7 cellular contexts compared by ENCODE assay signal in genomic region chr5:138761115-138761514, GRCh38. TPM values are rescaled to one million over a fixed set of nuclear protein-coding genes. Genes with fewer than 3 reads are reported as not detected.
DNase-seq lines count a peak whose midpoint lies in the region; ATAC-seq, FAIRE-seq and TF ChIP-seq lines count a peak whose summit lies in the region.
"Not testable (repeated sequence)": the region's sequence is repeated elsewhere in the genome, so short reads cannot be mapped to it uniquely, and the experiment has no call there.

No MANE protein-coding gene starts in this region.

- ATAC-seq in T-cell (replicated peaks in 1 of 4) = peak in 3 of 4 experiments; percentile 43 to 53 (median 43)
- ATAC-seq in activated CD8-positive, alpha-beta T cell treated with anti-CD3 and anti-CD28 coated beads, Interleukin-2, amount 10 ng/mL, durations not matched to agents 7 days and 5 days = peak; percentile 57
- peak; percentile 36 for ATAC-seq in stimulated activated effector memory CD8-positive, alpha-beta T cell treated with anti-CD3 and anti-CD28 coated beads, Interleukin-12 subunit alpha, Interleukin-12 subunit beta, amount 100 ng/mL, for 72 hours

- H3K9ac ChIP-seq in GM23248; astrocyte (ENCODE audit: low read length); endodermal cell (ENCODE audit: extremely low read depth, low read length, poor library complexity, severe bottlenecking): not testable (repeated sequence)

- peaks cover 22 to 37% of the 10 kb centered on the region in 2 donors for H3K27me3 Mint-ChIP-seq in T-cell
- peaks cover 36% of the 10 kb centered on the region for H3K27me3 Mint-ChIP-seq in activated CD8-positive, alpha-beta T cell treated with anti-CD3 and anti-CD28 coated beads, Interleukin-2, amount 10 ng/mL, durations not matched to agents 7 days and 5 days (ENCODE audit: low read depth)
- H3K27me3 Mint-ChIP-seq in astrocyte (ENCODE audit: low read depth, unreplicated experiment); endodermal cell (ENCODE audit: insufficient read depth); mesothelial cell of epicardium (ENCODE audit: low read depth): not testable (repeated sequence)

- not testable (repeated sequence) for H3K4me2 ChIP-seq in GM23248 (ENCODE audit: unreplicated experiment)
- peak overlapping the region; percentile 44 for H3K4me2 ChIP-seq in astrocyte (ENCODE audit: low read length)

- TF ChIP-seq CTCF in astrocyte (IDR thresholded peaks at IDR 0.05; ENCODE audit: insufficient read depth, low read depth, low read length); endodermal cell (conservative IDR thresholded peaks at IDR 0.05); mesothelial cell of epicardium (IDR thresholded peaks at IDR 0.05; ENCODE audit: unreplicated experiment): not testable (repeated sequence)

- H3F3A ChIP-seq in GM23248 (ENCODE audit: insufficient read depth) = peaks cover 22% of the 10 kb centered on the region; the same call in 1 of the 2 replicates

- in situ Hi-C loops in GM23248 (cut with MboI) = not testable (repeated sequence)

- H3K9me3 Mint-ChIP-seq in T-cell; activated CD8-positive, alpha-beta T cell treated with anti-CD3 and anti-CD28 coated beads, Interleukin-2, amount 10 ng/mL, durations not matched to agents 7 days and 5 days (ENCODE audit: insufficient read depth); stimulated activated effector memory CD8-positive, alpha-beta T cell treated with anti-CD3 and anti-CD28 coated beads, Interleukin-12 subunit alpha, Interleukin-12 subunit beta, amount 100 ng/mL, for 72 hours: not testable (repeated sequence)
- peaks cover 12% of the 10 kb centered on the region for H3K9me3 Mint-ChIP-seq in astrocyte (ENCODE audit: unreplicated experiment)
- H3K9me3 Mint-ChIP-seq in endodermal cell = peaks cover 33% of the 10 kb centered on the region
- peaks cover 20% of the 10 kb centered on the region for H3K9me3 Mint-ChIP-seq in mesothelial cell of epicardium

- not testable (repeated sequence) for H3K9me3 ChIP-seq in GM23248 (ENCODE audit: low read depth); astrocyte (ENCODE audit: insufficient read depth, low read depth, low read length)
- H3K9me3 ChIP-seq in endodermal cell (ENCODE audit: control insufficient read depth, low read length) = peaks cover 32% of the 10 kb centered on the region

- DNase-seq in GM23248 = peak; percentile 30
- peak in 3 of 34 experiments; percentile 3 to 13 (median 4) for DNase-seq in T-cell
- peak; percentile 36 for DNase-seq in activated CD8-positive, alpha-beta T cell treated with anti-CD3 and anti-CD28 coated beads, Interleukin-2, amount 10 ng/mL, durations not matched to agents 7 days and 5 days
- not testable (repeated sequence) for DNase-seq in astrocyte (ENCODE audit: low read depth); endodermal cell; mesothelial cell of epicardium (ENCODE audit: low spot score in 2 of 2, unreplicated experiment in 2 of 2); stimulated activated effector memory CD8-positive, alpha-beta T cell treated with anti-CD3 and anti-CD28 coated beads, Interleukin-12 subunit alpha, Interleukin-12 subunit beta, amount 100 ng/mL, for 72 hours (ENCODE audit: low spot score in 2 of 2)

- CTCF ChIA-PET in T-cell (lab: Charles Lee) = interaction anchor here in 1 of 2 donors (0.5 kb wide), 1 partner anchor 182 kb away, joined by 5 read pairs; no protein-coding TSS in a partner anchor
- CTCF ChIA-PET in activated CD8-positive, alpha-beta T cell treated with anti-CD3 and anti-CD28 coated beads, Interleukin-2, amount 10 ng/mL, durations not matched to agents 7 days and 5 days (lab: Charles Lee) = interaction anchor here (1.4 kb wide), 1 partner anchor 28 kb away, joined by 9 read pairs; no protein-coding TSS in a partner anchor

- H3K9me2 ChIP-seq in GM23248 (ENCODE audit: insufficient read depth) = not testable (repeated sequence)

- peaks cover 17 to 23% (median 18%) of the 10 kb centered on the region in 3 donors for H3K4me1 Mint-ChIP-seq in T-cell
- H3K4me1 Mint-ChIP-seq in activated CD8-positive, alpha-beta T cell treated with anti-CD3 and anti-CD28 coated beads, Interleukin-2, amount 10 ng/mL, durations not matched to agents 7 days and 5 days (ENCODE audit: low read depth) = peaks cover 24% of the 10 kb centered on the region
- peaks cover 30% of the 10 kb centered on the region for H3K4me1 Mint-ChIP-seq in astrocyte (ENCODE audit: low read depth, unreplicated experiment)
- peaks cover 18% of the 10 kb centered on the region for H3K4me1 Mint-ChIP-seq in endodermal cell
- H3K4me1 Mint-ChIP-seq in mesothelial cell of epicardium = peaks cover 37% of the 10 kb centered on the region
- peaks cover 36% of the 10 kb centered on the region for H3K4me1 Mint-ChIP-seq in stimulated activated effector memory CD8-positive, alpha-beta T cell treated with anti-CD3 and anti-CD28 coated beads, Interleukin-12 subunit alpha, Interleukin-12 subunit beta, amount 100 ng/mL, for 72 hours

- peak overlapping the region; percentile 38 for H3K27ac ChIP-seq in GM23248
- H3K27ac ChIP-seq in astrocyte (ENCODE audit: low read depth, low read length); endodermal cell (ENCODE audit: low read depth, low read length): not testable (repeated sequence)

- not testable (repeated sequence) for H2AFZ ChIP-seq in GM23248; astrocyte (ENCODE audit: low read depth, low read length)

- H3K4me1 ChIP-seq in GM23248 (ENCODE audit: insufficient read depth) = peaks cover 35% of the 10 kb centered on the region
- not testable (repeated sequence) for H3K4me1 ChIP-seq in astrocyte (ENCODE audit: insufficient read depth, low read length); endodermal cell (ENCODE audit: control insufficient read depth, insufficient read depth, low read length)

- H3K4me3 Mint-ChIP-seq in T-cell = peak overlapping the region in 2 of 3 donors; percentile 4 to 54
- not testable (repeated sequence) for H3K4me3 Mint-ChIP-seq in activated CD8-positive, alpha-beta T cell treated with anti-CD3 and anti-CD28 coated beads, Interleukin-2, amount 10 ng/mL, durations not matched to agents 7 days and 5 days; astrocyte (ENCODE audit: unreplicated experiment); endodermal cell; mesothelial cell of epicardium
- peak overlapping the region; percentile 10 for H3K4me3 Mint-ChIP-seq in stimulated activated effector memory CD8-positive, alpha-beta T cell treated with anti-CD3 and anti-CD28 coated beads, Interleukin-12 subunit alpha, Interleukin-12 subunit beta, amount 100 ng/mL, for 72 hours

- H3K27me3 ChIP-seq in GM23248 (replicated peaks; ENCODE audit: insufficient read depth); astrocyte (ENCODE audit: insufficient read depth, low read length); endodermal cell (ENCODE audit: control insufficient read depth, insufficient read depth, low read length, poor library complexity, severe bottlenecking): not testable (repeated sequence)

- not testable (repeated sequence) for FAIRE-seq in astrocyte (lab: Jason Lieb, UNC)

- H4K20me1 ChIP-seq in GM23248 (ENCODE audit: insufficient read depth) (peaks cover 19% of the 10 kb centered on the region; the same call in 1 of the 2 replicates), astrocyte (ENCODE audit: insufficient read depth, low read length) (peaks cover 88% of the 10 kb centered on the region)

- H3K36me3 ChIP-seq in GM23248 (ENCODE audit: low read depth) (peaks cover 15% of the 10 kb centered on the region; the same call in 1 of the 2 replicates), endodermal cell (ENCODE audit: control insufficient read depth, insufficient read depth, low read length) (peaks cover 48% of the 10 kb centered on the region)
- H3K36me3 ChIP-seq in astrocyte (ENCODE audit: insufficient read depth, low read length) = not testable (repeated sequence)

- POLR2A ChIA-PET in T-cell (lab: Charles Lee) = interaction anchor here in 1 of 2 donors (0.5 kb wide), 1 partner anchor 588 kb away, joined by 4 read pairs; no protein-coding TSS in a partner anchor
- POLR2A ChIA-PET in activated CD8-positive, alpha-beta T cell treated with anti-CD3 and anti-CD28 coated beads, Interleukin-2, amount 10 ng/mL, durations not matched to agents 7 days and 5 days (lab: Charles Lee) = not testable (repeated sequence)

- H3K79me2 ChIP-seq in GM23248 (ENCODE audit: insufficient read depth) (peaks cover 100% of the 10 kb centered on the region), astrocyte (ENCODE audit: insufficient read depth, low read length) (peaks cover 96% of the 10 kb centered on the region)

- 52 to 58% methylated on average over 7 of the region's 7 CpGs for WGBS in GM23248 (ENCODE audit: low coverage in 1 of 2, low lambda C conversion rate in 2 of 2, missing lambda C conversion rate in 2 of 2), 2 experiments
- 93 to 94% methylated on average over 6 to 7 of the region's 7 CpGs for WGBS in endodermal cell (ENCODE audit: insufficient coverage in 1 of 2, insufficient read length in 1 of 2), 2 experiments

- peak overlapping the region in 1 of 2 donors; percentile 25 for H3K27ac Mint-ChIP-seq in T-cell
- not testable (repeated sequence) for H3K27ac Mint-ChIP-seq in activated CD8-positive, alpha-beta T cell treated with anti-CD3 and anti-CD28 coated beads, Interleukin-2, amount 10 ng/mL, durations not matched to agents 7 days and 5 days; astrocyte (ENCODE audit: unreplicated experiment)
- peak overlapping the region; percentile 2 for H3K27ac Mint-ChIP-seq in endodermal cell
- H3K27ac Mint-ChIP-seq in mesothelial cell of epicardium = peak overlapping the region; percentile 51
- H3K27ac Mint-ChIP-seq in stimulated activated effector memory CD8-positive, alpha-beta T cell treated with anti-CD3 and anti-CD28 coated beads, Interleukin-12 subunit alpha, Interleukin-12 subunit beta, amount 100 ng/mL, for 72 hours = peak overlapping the region; percentile 17

- H3K36me3 Mint-ChIP-seq in T-cell; stimulated activated effector memory CD8-positive, alpha-beta T cell treated with anti-CD3 and anti-CD28 coated beads, Interleukin-12 subunit alpha, Interleukin-12 subunit beta, amount 100 ng/mL, for 72 hours: not testable (repeated sequence)
- H3K36me3 Mint-ChIP-seq in activated CD8-positive, alpha-beta T cell treated with anti-CD3 and anti-CD28 coated beads, Interleukin-2, amount 10 ng/mL, durations not matched to agents 7 days and 5 days (ENCODE audit: low read depth) = peaks cover 13% of the 10 kb centered on the region
- H3K36me3 Mint-ChIP-seq in astrocyte (ENCODE audit: low read depth, unreplicated experiment) (peaks cover 34% of the 10 kb centered on the region), endodermal cell (ENCODE audit: low read depth) (peaks cover 67% of the 10 kb centered on the region), mesothelial cell of epicardium (peaks cover 45% of the 10 kb centered on the region)

- not testable (repeated sequence) for H3K4me3 ChIP-seq in GM23248; astrocyte (ENCODE audit: insufficient read depth, low read depth, low read length); endodermal cell (ENCODE audit: low read length)

RNA-seq across cellular contexts. Expression of gene CTNNA1, which starts 7.9 kb away (rescaled TPM):
- total RNA-seq in GM23248 (2014; rRNA removed; shearing (Covaris generic)) = 393 TPM in 2 replicates
- 194 and 195 TPM in 2 replicates for polyA plus RNA-seq in GM23248 (2016; fragmentation: Nextera tagmentation; extraction: Ambion mirVana)
- 10 to 100 TPM; 13.5 to 33.3 (median 18.5) TPM for total RNA-seq in T-cell
- 10 to 100 TPM; 22.4 to 22.9 TPM for total RNA-seq in activated CD8-positive, alpha-beta T cell treated with anti-CD3 and anti-CD28 coated beads, Interleukin-2, amount 10 ng/mL, durations not matched to agents 7 days and 5 days
- 312 and 359 TPM in 2 replicates for total RNA-seq in astrocyte
- total RNA-seq in endodermal cell = 100 to 1,000 TPM; 298 to 305 TPM
- polyA plus RNA-seq in endodermal cell (2013, experiment 1 of 2) = 251 TPM
- 256 TPM for polyA plus RNA-seq in endodermal cell (2013, experiment 2 of 2)
- total RNA-seq in mesothelial cell of epicardium = 397 to 427 TPM (median 416 TPM) in 3 replicates
